Comparison of ENCODE assay signal across 8 cellular contexts in genomic region chr16:57535680-57536305, GRCh38. TPM values are rescaled to one million over a fixed set of nuclear protein-coding genes. Genes with fewer than 3 reads are reported as not detected.
DNase-seq lines count a peak whose midpoint lies in the region; ATAC-seq lines count a peak whose summit lies in the region.

No MANE protein-coding gene starts in this region.

- no peaks in the 10 kb centered on the region for H3K36me3 ChIP-seq in ectodermal cell (ENCODE audit: control insufficient read depth, insufficient read depth, low read length)

- no peaks in the 10 kb centered on the region for H3K9me3 Mint-ChIP-seq in activated CD4-positive, alpha-beta memory T cell treated with anti-CD3 and anti-CD28 coated beads, Interleukin-2, amount 10 ng/mL, durations not matched to agents 7 days and 5 days

- 1 to 2% methylated on average over 44 to 50 of the region's 50 CpGs for WGBS in ectodermal cell, 2 experiments

- H3K27ac Mint-ChIP-seq in activated CD4-positive, alpha-beta memory T cell treated with anti-CD3 and anti-CD28 coated beads, Interleukin-2, amount 10 ng/mL, durations not matched to agents 7 days and 5 days = peak overlapping the region; percentile 80

- H3K36me3 Mint-ChIP-seq in activated CD4-positive, alpha-beta memory T cell treated with anti-CD3 and anti-CD28 coated beads, Interleukin-2, amount 10 ng/mL, durations not matched to agents 7 days and 5 days (ENCODE audit: low read depth) = no peaks in the 10 kb centered on the region

- peak overlapping the region; percentile 73 for H3K4me3 ChIP-seq in ectodermal cell (ENCODE audit: insufficient read depth, low read depth, low read length)

- no peaks in the 10 kb centered on the region for H3K9me3 ChIP-seq in ectodermal cell (ENCODE audit: control insufficient read depth, low read length)

- POLR2A ChIA-PET in activated CD4-positive, alpha-beta memory T cell treated with anti-CD3 and anti-CD28 coated beads, Interleukin-2, amount 10 ng/mL, durations not matched to agents 7 days and 5 days (lab: Charles Lee) = interaction anchor here (0.8 to 3.6 kb wide), 9 partner anchors 8 to 89 kb away, joined by 3 to 23 read pairs (median 14); partner anchors contain the start of genes CIAPIN1, COQ9, DOK4 and POLR2C

- H3K4me1 ChIP-seq in ectodermal cell (ENCODE audit: control insufficient read depth, insufficient read depth, low read length) = peaks cover 26% of the 10 kb centered on the region

- peak; percentile 77 for ATAC-seq in GM19023 (IDR thresholded peaks at IDR 0.05; ENCODE audit: unreplicated experiment)
- peak; percentile 69 for ATAC-seq in HG03280 (IDR thresholded peaks at IDR 0.05; ENCODE audit: unreplicated experiment)

- H3K4me1 Mint-ChIP-seq in activated CD4-positive, alpha-beta memory T cell treated with anti-CD3 and anti-CD28 coated beads, Interleukin-2, amount 10 ng/mL, durations not matched to agents 7 days and 5 days = peaks cover 79% of the 10 kb centered on the region

- DNase-seq in AG20443 (ENCODE audit: low spot score) (peak; percentile 99), NCI-H748 treated with DMSO at 0.1 percent for 48 hours (lab: John Stamatoyannopoulos, UW) (peak; percentile 25), lung microvascular endothelial cell (ENCODE audit: low read depth in 2 of 2) (peak; percentile 90 to 93)
- peak; percentile 95 for DNase-seq in activated CD4-positive, alpha-beta memory T cell treated with anti-CD3 and anti-CD28 coated beads, Interleukin-2, amount 10 ng/mL, durations not matched to agents 7 days and 5 days
- peak; percentile 90 to 94 (median 91) for DNase-seq in stimulated activated CD4-positive, alpha-beta T cell treated with anti-CD3 and anti-CD28 coated beads, TNF-alpha, amount 100 ng/mL, for 1 hour (ENCODE audit: low read depth in 3 of 3, low spot score in 1 of 3)

- peak overlapping the region; percentile 90 for H3K27ac ChIP-seq in ectodermal cell (ENCODE audit: insufficient read depth, low read depth, low read length, poor library complexity, severe bottlenecking)

- peaks cover 3% of the 10 kb centered on the region for H3K27me3 ChIP-seq in ectodermal cell (ENCODE audit: control insufficient read depth, insufficient read depth, low read length, poor library complexity, severe bottlenecking)

- CTCF ChIA-PET in activated CD4-positive, alpha-beta memory T cell treated with anti-CD3 and anti-CD28 coated beads, Interleukin-2, amount 10 ng/mL, durations not matched to agents 7 days and 5 days (lab: Charles Lee) = interaction anchor here (1.0 to 2.4 kb wide), 3 partner anchors 16 to 73 kb away, joined by 3 to 10 read pairs (median 3); partner anchors contain the start of gene POLR2C

- H3K27me3 Mint-ChIP-seq in activated CD4-positive, alpha-beta memory T cell treated with anti-CD3 and anti-CD28 coated beads, Interleukin-2, amount 10 ng/mL, durations not matched to agents 7 days and 5 days = no peaks in the 10 kb centered on the region

- H3K4me3 Mint-ChIP-seq in activated CD4-positive, alpha-beta memory T cell treated with anti-CD3 and anti-CD28 coated beads, Interleukin-2, amount 10 ng/mL, durations not matched to agents 7 days and 5 days = peak overlapping the region; percentile 79

RNA-seq across cellular contexts. Expression of gene CCDC102A, which starts 0.6 kb away (rescaled TPM):
- 1 to 10 TPM; 9.1 to 9.7 TPM for total RNA-seq in activated CD4-positive, alpha-beta memory T cell treated with anti-CD3 and anti-CD28 coated beads, Interleukin-2, amount 10 ng/mL, durations not matched to agents 7 days and 5 days
- polyA plus RNA-seq in ectodermal cell (2013, experiment 1 of 4) = 20.5 TPM
- 17.7 TPM for polyA plus RNA-seq in ectodermal cell (2013, experiment 2 of 4)
- 14.3 TPM for polyA plus RNA-seq in ectodermal cell (2013, experiment 3 of 4)
- 13.1 TPM for polyA plus RNA-seq in ectodermal cell (2013, experiment 4 of 4)
- 7.4 and 10.7 TPM in 2 replicates for total RNA-seq in lung microvascular endothelial cell

RNA-seq across cellular contexts. Expression of gene ADGRG5, which starts 6.7 kb away (rescaled TPM):
- 10 to 100 TPM; 12.3 to 12.4 TPM for total RNA-seq in activated CD4-positive, alpha-beta memory T cell treated with anti-CD3 and anti-CD28 coated beads, Interleukin-2, amount 10 ng/mL, durations not matched to agents 7 days and 5 days
- polyA plus RNA-seq in ectodermal cell (2013, experiment 1 of 4) = 1.8 TPM
- polyA plus RNA-seq in ectodermal cell (2013, experiment 2 of 4) = 1.6 TPM
- polyA plus RNA-seq in ectodermal cell (2013, experiment 3 of 4) = 2.1 TPM
- polyA plus RNA-seq in ectodermal cell (2013, experiment 4 of 4) = 1.5 TPM
- not detected in 2 replicates for total RNA-seq in lung microvascular endothelial cell

RNA-seq across cellular contexts. Expression of gene DOK4, which starts 49.5 kb away (rescaled TPM):
- 1 to 10 TPM; 2.5 to 3.4 TPM for total RNA-seq in activated CD4-positive, alpha-beta memory T cell treated with anti-CD3 and anti-CD28 coated beads, Interleukin-2, amount 10 ng/mL, durations not matched to agents 7 days and 5 days
- polyA plus RNA-seq in ectodermal cell (2013, experiment 1 of 4) = 20.9 TPM
- polyA plus RNA-seq in ectodermal cell (2013, experiment 2 of 4) = 17.0 TPM
- 20.0 TPM for polyA plus RNA-seq in ectodermal cell (2013, experiment 3 of 4)
- polyA plus RNA-seq in ectodermal cell (2013, experiment 4 of 4) = 16.5 TPM
- total RNA-seq in lung microvascular endothelial cell = 13.9 and 15.0 TPM in 2 replicates

Comparison
In these comparisons a context has a peak if more than half of its experiments do, and no peak if none do; other contexts are left out.
1. Peak in every context shown above with its lines: DNase-seq, ATAC-seq, H3K4me3 ChIP-seq and H3K27ac ChIP-seq.
2. DNase-seq: peak in every context shown above with its lines; median percentile 99 in AG20443; 95 in activated CD4-positive, alpha-beta memory T cell treated with anti-CD3 and anti-CD28 coated beads, Interleukin-2, amount 10 ng/mL, durations not matched to agents 7 days and 5 days; 92 in lung microvascular endothelial cell; 91 in stimulated activated CD4-positive, alpha-beta T cell treated with anti-CD3 and anti-CD28 coated beads, TNF-alpha, amount 100 ng/mL, for 1 hour; 25 in NCI-H748 treated with DMSO at 0.1 percent for 48 hours.
3. RNA of gene ADGRG5, which starts 6.7 kb away (total RNA-seq): 12.3 to 12.4 TPM in activated CD4-positive, alpha-beta memory T cell treated with anti-CD3 and anti-CD28 coated beads, Interleukin-2, amount 10 ng/mL, durations not matched to agents 7 days and 5 days; not detected in lung microvascular endothelial cell; every median in the first group is over 10 times any median in the second.